ENCODE assay signal across 7 cellular contexts in the genomic region with DNA sequence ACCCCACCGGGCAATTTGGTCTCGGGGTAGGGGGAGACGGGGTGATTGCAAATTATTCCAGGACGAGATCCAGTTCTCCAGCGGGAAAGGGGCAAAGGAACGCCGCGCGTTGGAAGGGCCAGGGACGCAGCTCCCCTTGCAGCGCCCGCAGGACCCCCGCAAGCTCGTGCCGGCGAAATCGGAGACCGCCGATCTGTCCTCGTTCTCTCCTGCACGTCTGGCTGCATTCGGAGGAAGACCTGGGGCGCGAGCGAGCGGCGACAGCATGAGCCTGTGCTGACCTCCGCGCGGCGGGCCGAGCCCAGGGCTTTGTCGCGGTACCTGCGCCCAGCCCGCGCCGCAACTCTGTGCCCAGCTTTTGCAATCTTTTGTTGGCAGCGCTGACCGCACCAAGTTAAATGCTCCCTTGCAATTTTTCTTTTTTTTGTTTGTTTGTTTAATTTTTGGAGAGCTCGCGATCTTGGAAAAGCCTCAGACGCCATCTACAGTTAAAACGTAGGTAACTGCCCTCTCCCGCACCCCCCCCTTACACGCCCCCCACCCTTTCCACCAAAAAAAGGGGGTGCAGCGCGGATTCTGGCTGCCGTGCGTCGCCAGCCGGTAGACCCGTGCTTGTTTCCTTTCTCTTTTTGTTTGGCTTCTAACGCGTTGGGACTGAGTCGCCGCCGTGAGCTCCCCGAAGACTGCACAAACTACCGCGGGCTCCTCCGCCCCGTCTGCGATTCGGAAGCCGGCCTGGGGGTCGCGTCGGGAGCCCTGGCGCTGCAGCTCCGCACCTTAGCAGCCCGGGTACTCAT. TPM values are rescaled to one million over a fixed set of nuclear protein-coding genes. Genes with fewer than 3 reads are reported as not detected.
DNase-seq lines count a peak whose midpoint lies in the region; ATAC-seq and TF ChIP-seq lines count a peak whose summit lies in the region.

No MANE protein-coding gene starts in this region.

- H3K4me3 ChIP-seq in adrenal gland, result peak overlapping the region; percentile 9 to 89 (median 48)
- H3K4me3 ChIP-seq in heart right ventricle, result peak overlapping the region; percentile 73 to 97 (median 84)
- peak overlapping the region; percentile 90 for H3K4me3 ChIP-seq in psoas muscle

- DNase-seq in GM13977 (ENCODE audit: low spot score), result peak; percentile 73
- DNase-seq in SKM-1 treated with dmso at 0.1 percent for 144 hours (lab: John Stamatoyannopoulos, UW; ENCODE audit: unreplicated experiment), result peak; percentile 25
- DNase-seq in adrenal gland, result peak; percentile 71 to 83 (median 78)
- peak; percentile 53 to 72 for DNase-seq in heart right ventricle
- peak; percentile 52 to 73 for DNase-seq in psoas muscle

- in situ Hi-C loops in GM13977 (cut with MboI; ENCODE audit: low pct_unique_long_range_greater_than_20kb, low sequenced_read_pairs, unreplicated experiment), result loop anchor here (10.0 to 25.0 kb wide), 2 partner anchors 293 to 880 kb away; no protein-coding TSS in a partner anchor

- H3K36me3 ChIP-seq in KOPT-K1 (ENCODE audit: insufficient read depth, low read length), result peaks cover 14% of the 10 kb centered on the region
- H3K36me3 ChIP-seq in adrenal gland (replicated peaks in 1 of 2), result no peaks in the 10 kb centered on the region
- H3K36me3 ChIP-seq in heart right ventricle, result no peaks in the 10 kb centered on the region
- no peaks in the 10 kb centered on the region for H3K36me3 ChIP-seq in psoas muscle (ENCODE audit: insufficient read depth in 1 of 2, low read depth in 1 of 2)

- H3K27me3 ChIP-seq in adrenal gland (no peaks in the 10 kb centered on the region), heart right ventricle (peaks cover 0 to 16% (median 0%) of the 10 kb centered on the region in 7 donors), psoas muscle (ENCODE audit: insufficient read depth in 3 of 3, low read length in 2 of 3) (no peaks in the 10 kb centered on the region)

- peak; percentile 21 to 66 (median 45) for ATAC-seq in heart right ventricle
- ATAC-seq in psoas muscle, result peak; percentile 43 to 68 (median 60)
- no peak for ATAC-seq in GM19397 (IDR thresholded peaks at IDR 0.05; ENCODE audit: unreplicated experiment)

- peak; percentile 34 for TF ChIP-seq CTCF in GM13977 (IDR thresholded peaks at IDR 0.05; ENCODE audit: extremely low read depth, insufficient read depth, missing control alignments)
- TF ChIP-seq CTCF in adrenal gland (IDR thresholded peaks at IDR 0.05), result peak in 5 of 6 experiments; percentile 12 to 49 (median 19)
- peak in 8 of 9 donors; percentile 32 to 69 (median 50) for TF ChIP-seq CTCF in heart right ventricle (IDR thresholded peaks at IDR 0.05)
- peak; percentile 32 for TF ChIP-seq CTCF in psoas muscle (IDR thresholded peaks at IDR 0.05)

- H3K4me1 ChIP-seq in adrenal gland (replicated peaks in 1 of 2) (peaks cover 32 to 44% of the 10 kb centered on the region in 2 donors), heart right ventricle (peaks cover 0 to 52% (median 44%) of the 10 kb centered on the region in 9 donors), psoas muscle (peaks cover 37% of the 10 kb centered on the region)

- intact Hi-C loops in adrenal gland (cut with DNase I), result loop anchor here (10.0 kb wide), 2 partner anchors 243 to 853 kb away; no protein-coding TSS in a partner anchor
- intact Hi-C loops in heart right ventricle (cut with DNase I), result loop anchor here (1.0 to 10.0 kb wide), 25 partner anchors 90 to 885 kb away; no protein-coding TSS in a partner anchor
- intact Hi-C loops in psoas muscle (cut with DNase I), result loop anchor here (5.0 to 10.0 kb wide), 3 partner anchors 210 to 543 kb away; no protein-coding TSS in a partner anchor

- H3K9me3 ChIP-seq in KOPT-K1 (ENCODE audit: insufficient read depth, low read length, poor library complexity, severe bottlenecking) (no peaks in the 10 kb centered on the region), adrenal gland (replicated peaks in 1 of 3) (no peaks in the 10 kb centered on the region), heart right ventricle (no peaks in the 10 kb centered on the region), psoas muscle (no peaks in the 10 kb centered on the region)

- 0 to 1% (median 0%) methylated on average over 42 to 72 of the region's 72 CpGs for WGBS in adrenal gland, 4 donors
- 0% methylated on average over 72 of the region's 72 CpGs for WGBS in heart right ventricle, 2 donors
- WGBS in psoas muscle, 3 donors, result 0% methylated on average over 71 to 72 of the region's 72 CpGs

- peak; percentile 32 to 53 for TF ChIP-seq POLR2A in adrenal gland (IDR thresholded peaks at IDR 0.05)

- H3K27ac ChIP-seq in KOPT-K1 (ENCODE audit: low read depth, low read length, poor library complexity, severe bottlenecking), result peak overlapping the region; percentile 86
- peak overlapping the region; percentile 68 to 98 (median 91) for H3K27ac ChIP-seq in adrenal gland
- peak overlapping the region; percentile 97 to 99 (median 99) for H3K27ac ChIP-seq in heart right ventricle
- H3K27ac ChIP-seq in psoas muscle, result peak overlapping the region; percentile 91

RNA-seq across cellular contexts. Expression of gene TRIB2, which starts 0.7 kb away (rescaled TPM):
- total RNA-seq in adrenal gland, result 100 to 1,000 TPM in 5 of 8 donors, 10 to 100 TPM in 3; 35.5 to 263 (median 112) TPM
- polyA plus RNA-seq in adrenal gland, result 100 to 1,000 TPM in 2 of 3 donors, 10 to 100 TPM in 1; 37.9 to 130 (median 117) TPM
- 10 to 100 TPM; 26.7 to 46.6 (median 36.5) TPM for total RNA-seq in heart right ventricle
- polyA plus RNA-seq in heart right ventricle, result 10 to 100 TPM; 31.7 to 57.2 TPM
- total RNA-seq in psoas muscle, result 10 to 100 TPM in 2 of 4 donors, 1 to 10 TPM in 2; 9.0 to 12.5 (median 11.1) TPM
- polyA plus RNA-seq in psoas muscle, result 10 to 100 TPM in 2 of 3 donors, 1 to 10 TPM in 1; 6.8 to 18.0 (median 14.3) TPM

Comparison
In these comparisons a context has a peak if more than half of its experiments do, and no peak if none do; other contexts are left out.
1. DNase-seq: peak in every context shown above with its lines; median percentile 78 in adrenal gland; 73 in GM13977; 62 in heart right ventricle; 62 in psoas muscle; 25 in SKM-1 treated with dmso at 0.1 percent for 144 hours.